Comparison of ENCODE assay signal across 35 cellular contexts in the genomic region with DNA sequence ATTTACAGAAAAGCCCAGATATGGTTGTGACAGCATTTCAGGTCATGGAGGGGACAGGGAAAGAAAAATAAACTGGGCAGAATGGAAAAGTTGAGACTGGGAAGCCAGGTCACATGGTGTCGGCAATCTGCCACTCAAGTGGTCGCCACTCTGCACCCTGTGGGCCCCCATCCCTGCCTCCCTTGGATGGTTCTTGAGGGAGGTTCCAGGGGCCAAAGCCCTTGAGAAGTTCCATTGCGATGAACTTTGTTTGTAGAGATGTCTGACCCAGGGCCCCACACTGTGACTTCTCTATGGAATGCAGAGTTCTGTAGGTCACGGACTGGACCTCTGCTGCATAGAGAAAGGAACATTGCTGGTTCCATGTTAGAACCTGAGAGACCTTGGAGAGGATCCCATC.
"Had no signal": no experiment of that assay in that cellular context is flagged by ENCODE, and none has a peak within 500 bp of the region (broad histone marks: within the 10 kb centered on the region; RNA-seq: fewer than 3 reads in every experiment).

No MANE protein-coding gene starts in this region.

- H3K4me3 ChIP-seq: MG63 had no signal

- H3K36me3 ChIP-seq: MG63 had no signal

- H3K9me3 ChIP-seq: MG63 had no signal

- H3K27me3 ChIP-seq: MG63 had no signal

- H3K27ac ChIP-seq: KMS-11 had no signal

- DNase-seq: Karpas-422, Kasumi-1, KG1, MG63, MM.1S, MV-4-11, NCI-H1048, NCI-H1092, NCI-H1092 treated with DMSO at 0.1 percent for 48 hours, NCI-H1105, NCI-H1105 treated with DMSO at 0.1 percent for 48 hours, NCI-H1417, NCI-H1417 treated with DMSO at 0.1 percent for 48 hours, NCI-H1436, NCI-H1436 treated with DMSO at 0.1 percent for 48 hours, NCI-H146, NCI-H1694, NCI-H1694 treated with DMSO at 0.1 percent for 48 hours, NCI-H187, NCI-H187 treated with DMSO at 0.1 percent for 48 hours, NCI-H1930, NCI-H2029, NCI-H2029 treated with DMSO at 0.1 percent for 48 hours, NCI-H2081, NCI-H2081 treated with DMSO at 0.1 percent for 48 hours, NCI-H2107, NCI-H2171, NCI-H2171 treated with DMSO at 0.1 percent for 48 hours, NCI-H2227 treated with DMSO at 0.1 percent for 48 hours, NCI-H226, NCI-H345, NCI-H446, NCI-H446 treated with DMSO at 0.1 percent for 48 hours, NCI-H510A had no signal
